Comparison of ENCODE assay signal across 11 cellular contexts in the genomic region with DNA sequence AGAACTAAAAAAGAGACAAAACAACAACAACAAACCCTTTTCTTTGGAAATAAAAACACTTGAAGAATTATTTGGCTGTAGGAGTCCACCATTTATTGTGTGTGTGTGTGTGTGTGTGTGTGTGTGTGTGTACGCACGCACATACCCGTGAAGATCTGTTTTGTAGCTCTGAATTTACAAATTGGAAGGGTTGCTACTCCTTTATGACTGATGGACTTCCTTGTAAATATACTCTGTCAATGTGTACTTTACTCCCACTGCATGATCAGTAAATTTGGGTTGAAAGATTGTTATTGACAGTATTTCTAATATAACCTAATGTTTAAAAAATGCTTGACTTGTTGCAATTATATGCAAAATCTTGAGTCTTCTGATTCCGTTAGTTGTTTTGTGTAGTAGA.
"Had no signal": no experiment of that assay in that cellular context is flagged by ENCODE, and none has a peak within 500 bp of the region (broad histone marks: within the 10 kb centered on the region; RNA-seq: fewer than 3 reads in every experiment).

No MANE protein-coding gene starts in this region.

- H3K9ac ChIP-seq: GM23248 had no signal

- H3K9me3 ChIP-seq: HAP-1 had no signal

- H2AFZ ChIP-seq: GM23248, GM23338 had no signal

- H3K36me3 ChIP-seq: HAP-1 had no signal

- H3K4me1 ChIP-seq: HAP-1 had no signal

- H3K27ac ChIP-seq: GM23248 had no signal

- DNase-seq: GM23248, GOT3, H7, H9, HCEC 1CT, HFFc6 had no signal

- ATAC-seq: GM23338, HCT116 had no signal

- H3K4me3 ChIP-seq: GM23248, GM23338, HAP-1 had no signal

- FAIRE-seq: H1, H54 had no signal

- H3K4me2 ChIP-seq: GM23338 had no signal
